20 cellular contexts compared by ENCODE assay signal in genomic region chr9:13151489-13151888, GRCh38.
DNase-seq lines count a peak whose midpoint lies in the region; ATAC-seq and TF ChIP-seq lines count a peak whose summit lies in the region.
"Had no signal": no experiment of that assay in that cellular context is flagged by ENCODE, and none has a peak within 500 bp of the region (broad histone marks: within the 10 kb centered on the region; RNA-seq: fewer than 3 reads in every experiment).

No MANE protein-coding gene starts in this region.

- H3K4me1 Mint-ChIP-seq in T-helper 2 cell treated with Interferon-gamma antibody and Interleukin-4, amounts not matched to agents 5 μg/mL and 100 μg/mL, for 36 hours (ENCODE audit: low read depth), result no peaks in the 10 kb centered on the region
- H3K4me1 Mint-ChIP-seq: CD4-positive, alpha-beta memory T cell; GM23338; H9 had no signal

- no peaks in the 10 kb centered on the region for H3K27me3 ChIP-seq in adipocyte (replicated peaks; ENCODE audit: control insufficient read depth, insufficient read depth, low read length)
- H3K27me3 ChIP-seq in psoas muscle (ENCODE audit: insufficient read depth in 3 of 3, low read length in 2 of 3), result no peaks in the 10 kb centered on the region

- intact Hi-C loops in psoas muscle (cut with DNase I), result no loop called here

- 26 to 35% (median 33%) methylated on average over 1 of the region's 1 CpG for WGBS in psoas muscle, 3 donors

- DNase-seq in adipocyte (ENCODE audit: low read depth) (peak; percentile 16), fibroblast of gingiva (ENCODE audit: low read depth) (peak; percentile 30), psoas muscle (no peak), NCI-H1092 (lab: John Stamatoyannopoulos, UW) (no peak), OCI-M1 (lab: John Stamatoyannopoulos, UW) (no peak), RKO (ENCODE audit: low spot score) (no peak)
- DNase-seq in T-helper 2 cell treated with Interferon-gamma antibody and Interleukin-4, amounts not matched to agents 5 μg/mL and 100 μg/mL, for 36 hours (ENCODE audit: low spot score), result no peak
- DNase-seq: 8988T; ACHN; C1 segment of cervical spinal cord; Calu3; CD4-positive, alpha-beta memory T cell; COR-L47; DMS53; DMS79 treated with DMSO at 0.1 percent for 48 hours; GF-D8; H9 had no signal

- H3K27ac ChIP-seq in psoas muscle, result peak overlapping the region; percentile 69
- H3K27ac ChIP-seq: A549 had no signal

- peak in 3 of 4 donors; percentile 57 to 69 (median 68) for ATAC-seq in psoas muscle
- ATAC-seq: A549, GM23338, HCT116 had no signal

- H3K27ac Mint-ChIP-seq in T-helper 2 cell treated with Interferon-gamma antibody and Interleukin-4, amounts not matched to agents 5 μg/mL and 100 μg/mL, for 36 hours, result no peak overlapping the region
- H3K27ac Mint-ChIP-seq: GM23338, H9 had no signal

- H3K4me3 ChIP-seq in adipocyte (ENCODE audit: low read length), result no peak overlapping the region
- H3K4me3 ChIP-seq in psoas muscle, result no peak overlapping the region
- H3K4me3 ChIP-seq: A549, GM23338 had no signal

- no peak for TF ChIP-seq CTCF in psoas muscle (IDR thresholded peaks at IDR 0.05)

- no peak overlapping the region for H3K4me3 Mint-ChIP-seq in T-helper 2 cell treated with Interferon-gamma antibody and Interleukin-4, amounts not matched to agents 5 μg/mL and 100 μg/mL, for 36 hours
- H3K4me3 Mint-ChIP-seq: CD4-positive, alpha-beta memory T cell; GM23338; H9 had no signal

- H3K36me3 ChIP-seq in adipocyte (ENCODE audit: control insufficient read depth, insufficient read depth, low read length, severe bottlenecking), result peaks cover 28% of the 10 kb centered on the region
- peaks cover 0 to 35% of the 10 kb centered on the region in 2 donors for H3K36me3 ChIP-seq in psoas muscle (ENCODE audit: insufficient read depth in 1 of 2, low read depth in 1 of 2)

- peaks cover 9% of the 10 kb centered on the region for H3K9me3 Mint-ChIP-seq in T-helper 2 cell treated with Interferon-gamma antibody and Interleukin-4, amounts not matched to agents 5 μg/mL and 100 μg/mL, for 36 hours
- H3K9me3 Mint-ChIP-seq: GM23338, H9 had no signal

- H3K27me3 Mint-ChIP-seq in T-helper 2 cell treated with Interferon-gamma antibody and Interleukin-4, amounts not matched to agents 5 μg/mL and 100 μg/mL, for 36 hours (ENCODE audit: low read depth), result no peaks in the 10 kb centered on the region
- H3K27me3 Mint-ChIP-seq: CD4-positive, alpha-beta memory T cell had no signal

- H3K9ac ChIP-seq in adipocyte (ENCODE audit: low read length), result no peak overlapping the region

- H3K36me3 Mint-ChIP-seq in T-helper 2 cell treated with Interferon-gamma antibody and Interleukin-4, amounts not matched to agents 5 μg/mL and 100 μg/mL, for 36 hours (ENCODE audit: low read depth), result no peaks in the 10 kb centered on the region
- H3K36me3 Mint-ChIP-seq: CD4-positive, alpha-beta memory T cell had no signal

- H3K9me3 ChIP-seq in adipocyte (ENCODE audit: control insufficient read depth, low read length), result no peaks in the 10 kb centered on the region
- no peaks in the 10 kb centered on the region for H3K9me3 ChIP-seq in psoas muscle
- H3K9me3 ChIP-seq: A549 had no signal

- H3K4me1 ChIP-seq in adipocyte (ENCODE audit: control insufficient read depth, insufficient read depth, low read length) (no peaks in the 10 kb centered on the region), psoas muscle (peaks cover 18% of the 10 kb centered on the region)

Comparison
In these comparisons a context has a peak if more than half of its experiments do, and no peak if none do; other contexts are left out.
1. DNase-seq: peak in adipocyte (single experiment) and fibroblast of gingiva (single experiment); none in psoas muscle (0 of 2), NCI-H1092 (single experiment), OCI-M1 (single experiment), T-helper 2 cell treated with Interferon-gamma antibody and Interleukin-4, amounts not matched to agents 5 μg/mL and 100 μg/mL, for 36 hours (single experiment) and RKO (single experiment).